In the genomic region with DNA sequence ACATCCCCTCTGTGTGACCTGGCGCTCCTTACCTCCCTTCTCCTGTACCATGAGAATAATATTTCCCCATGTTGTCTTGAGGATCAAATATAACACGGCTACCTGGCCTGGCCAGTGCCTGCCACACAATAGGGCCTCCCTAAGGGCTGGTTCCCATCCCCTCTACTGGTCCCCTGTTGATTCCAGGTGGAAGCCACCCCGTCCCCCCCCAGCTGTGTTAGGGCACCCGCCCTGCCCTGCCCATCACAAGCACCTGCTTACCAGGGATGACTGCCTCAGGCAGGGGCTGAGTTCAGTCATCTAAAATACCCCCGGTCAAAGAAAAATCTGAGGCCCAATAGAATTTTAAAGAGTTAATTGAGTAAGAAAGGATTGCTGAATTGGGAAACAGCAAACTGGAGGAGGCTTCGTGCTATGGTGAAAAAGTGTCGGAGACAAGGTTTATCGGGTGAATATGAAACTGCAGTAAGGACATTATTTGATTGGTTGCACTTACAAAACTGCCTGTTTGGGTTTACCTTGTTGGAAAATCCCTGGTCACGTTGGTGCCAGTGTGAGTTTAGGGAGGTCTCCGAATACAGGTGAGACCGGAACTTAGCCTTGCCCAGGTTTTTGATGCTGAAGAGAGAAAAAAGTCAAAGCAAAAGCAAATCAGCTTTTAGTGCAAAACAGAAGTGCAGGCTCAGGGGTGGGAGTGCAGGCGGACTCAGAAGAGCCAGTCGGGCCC, we compare ENCODE assay signal across 14 cellular contexts. TPM values are rescaled to one million over a fixed set of nuclear protein-coding genes. Genes with fewer than 3 reads are reported as not detected.
DNase-seq lines count a peak whose midpoint lies in the region; ATAC-seq and TF ChIP-seq lines count a peak whose summit lies in the region.
"Had no signal": no experiment of that assay in that cellular context is flagged by ENCODE, and none has a peak within 500 bp of the region (broad histone marks: within the 10 kb centered on the region; RNA-seq: fewer than 3 reads in every experiment).

No MANE protein-coding gene starts in this region.

- peak overlapping the region; percentile 62 for H3K4me3 Mint-ChIP-seq in T-helper 2 cell treated with Interferon-gamma antibody and Interleukin-4, amounts not matched to agents 5 μg/mL and 100 μg/mL, for 36 hours
- H3K4me3 Mint-ChIP-seq in WTC11: 0 out of 2 replicates have a peak overlapping the region, but pooled peaks have one; percentile 11

- no peak for DNase-seq in T-helper 2 cell treated with Interferon-gamma antibody and Interleukin-4, amounts not matched to agents 5 μg/mL and 100 μg/mL, for 36 hours (ENCODE audit: low spot score)
- no peak for DNase-seq in T-helper 2 cell
- no peak for DNase-seq in WTC11 (ENCODE audit: low spot score)
- DNase-seq in esophagus squamous epithelium (lab: John Stamatoyannopoulos, UW): no peak
- DNase-seq: GM23248, KG1, NCI-H446 had no signal

- no peaks in the 10 kb centered on the region for H3K9me3 ChIP-seq in esophagus squamous epithelium
- H3K9me3 ChIP-seq: A549 had no signal

- peak overlapping the region in 3 of 4 donors; percentile 41 to 55 (median 51) for H3K27ac ChIP-seq in esophagus squamous epithelium
- H3K27ac ChIP-seq in skin epidermis: peak overlapping the region in 16 of 21 experiments; percentile 6 to 70 (median 50)
- H3K27ac ChIP-seq: A549, GM23248, SK-N-MC had no signal

- peaks cover 47% of the 10 kb centered on the region for H3K4me1 Mint-ChIP-seq in T-helper 2 cell treated with Interferon-gamma antibody and Interleukin-4, amounts not matched to agents 5 μg/mL and 100 μg/mL, for 36 hours (ENCODE audit: low read depth)
- peaks cover 37% of the 10 kb centered on the region for H3K4me1 Mint-ChIP-seq in WTC11

- CTCF ChIA-PET in WTC11 (lab: Charles Lee): interaction anchor here (0.7 to 2.3 kb wide), 7 partner anchors 19 to 228 kb away, joined by 3 to 7 read pairs (median 4); partner anchors contain the start of gene APOL2

- no peak overlapping the region for H3K4me3 ChIP-seq in esophagus squamous epithelium
- no peak overlapping the region for H3K4me3 ChIP-seq in skin epidermis
- H3K4me3 ChIP-seq: A549, GM23248 had no signal

- intact Hi-C loops in esophagus squamous epithelium (cut with DNase I): no loop called here

- no peaks in the 10 kb centered on the region for H3K9me3 Mint-ChIP-seq in T-helper 2 cell treated with Interferon-gamma antibody and Interleukin-4, amounts not matched to agents 5 μg/mL and 100 μg/mL, for 36 hours
- no peaks in the 10 kb centered on the region for H3K9me3 Mint-ChIP-seq in WTC11

- no peaks in the 10 kb centered on the region for H3K27me3 ChIP-seq in esophagus squamous epithelium

- peaks cover 0 to 62% (median 5%) of the 10 kb centered on the region in 3 donors for H3K36me3 ChIP-seq in esophagus squamous epithelium

- H3K27ac Mint-ChIP-seq in T-helper 2 cell treated with Interferon-gamma antibody and Interleukin-4, amounts not matched to agents 5 μg/mL and 100 μg/mL, for 36 hours: peak overlapping the region; percentile 88
- peak overlapping the region; percentile 94 for H3K27ac Mint-ChIP-seq in WTC11

- WGBS in esophagus squamous epithelium, 2 donors: 83% methylated on average over 9 to 11 of the region's 13 CpGs

- peaks cover 51% of the 10 kb centered on the region for H3K36me3 Mint-ChIP-seq in T-helper 2 cell treated with Interferon-gamma antibody and Interleukin-4, amounts not matched to agents 5 μg/mL and 100 μg/mL, for 36 hours (ENCODE audit: low read depth)
- no peaks in the 10 kb centered on the region for H3K36me3 Mint-ChIP-seq in WTC11

- ATAC-seq in WTC11: no peak
- ATAC-seq in HG02973 (IDR thresholded peaks at IDR 0.05; ENCODE audit: unreplicated experiment): no peak
- no peak for ATAC-seq in HG03159 (IDR thresholded peaks at IDR 0.05; ENCODE audit: unreplicated experiment)
- no peak for ATAC-seq in GM18861 (IDR thresholded peaks at IDR 0.05; ENCODE audit: unreplicated experiment)
- ATAC-seq: A549 had no signal

- H3K4me1 ChIP-seq in esophagus squamous epithelium: peaks cover 29 to 59% (median 39%) of the 10 kb centered on the region in 3 donors

- TF ChIP-seq CTCF in WTC11 (IDR thresholded peaks at IDR 0.05): no peak
- TF ChIP-seq CTCF in esophagus squamous epithelium (IDR thresholded peaks at IDR 0.05): no peak

- no peaks in the 10 kb centered on the region for H3K27me3 Mint-ChIP-seq in T-helper 2 cell treated with Interferon-gamma antibody and Interleukin-4, amounts not matched to agents 5 μg/mL and 100 μg/mL, for 36 hours (ENCODE audit: low read depth)
- no peaks in the 10 kb centered on the region for H3K27me3 Mint-ChIP-seq in WTC11 (ENCODE audit: low read depth)

- TF ChIP-seq POLR2A in esophagus squamous epithelium (IDR thresholded peaks at IDR 0.05): no peak

- POLR2A ChIA-PET in WTC11 (lab: Charles Lee): interaction anchor here (2.7 kb wide), 1 partner anchor 19 kb away, joined by 9 read pairs; the partner anchor contains the start of gene APOL2

TF ChIP-seq in WTC11, 78 proteins besides CTCF, POLR2A, EP300 and RAD21:
- TF ChIP-seq, protein P1, sequence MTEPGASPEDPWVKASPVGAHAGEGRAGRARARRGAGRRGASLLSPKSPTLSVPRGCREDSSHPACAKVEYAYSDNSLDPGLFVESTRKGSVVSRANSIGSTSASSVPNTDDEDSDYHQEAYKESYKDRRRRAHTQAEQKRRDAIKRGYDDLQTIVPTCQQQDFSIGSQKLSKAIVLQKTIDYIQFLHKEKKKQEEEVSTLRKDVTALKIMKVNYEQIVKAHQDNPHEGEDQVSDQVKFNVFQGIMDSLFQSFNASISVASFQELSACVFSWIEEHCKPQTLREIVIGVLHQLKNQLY (CRISPR knock-in tag; IDR thresholded peaks at IDR 0.05): no peak
- no peak for TF ChIP-seq ZNF532 (CRISPR knock-in tag; IDR thresholded peaks at IDR 0.05; ENCODE audit: borderline replicate concordance)
- TF ChIP-seq, protein P2, sequence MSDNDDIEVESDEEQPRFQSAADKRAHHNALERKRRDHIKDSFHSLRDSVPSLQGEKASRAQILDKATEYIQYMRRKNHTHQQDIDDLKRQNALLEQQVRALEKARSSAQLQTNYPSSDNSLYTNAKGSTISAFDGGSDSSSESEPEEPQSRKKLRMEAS (CRISPR knock-in tag; IDR thresholded peaks at IDR 0.05): no peak
- no peak for TF ChIP-seq E2F4 (CRISPR knock-in tag; IDR thresholded peaks at IDR 0.05; ENCODE audit: borderline replicate concordance, low read depth)
- no peak for TF ChIP-seq CBFB (CRISPR knock-in tag; IDR thresholded peaks at IDR 0.05; ENCODE audit: low read depth)
- TF ChIP-seq TEAD4 (CRISPR knock-in tag; IDR thresholded peaks at IDR 0.05): no peak
- no peak for TF ChIP-seq ZNF138 (CRISPR knock-in tag; conservative IDR thresholded peaks at IDR 0.05)
- TF ChIP-seq, protein P3, sequence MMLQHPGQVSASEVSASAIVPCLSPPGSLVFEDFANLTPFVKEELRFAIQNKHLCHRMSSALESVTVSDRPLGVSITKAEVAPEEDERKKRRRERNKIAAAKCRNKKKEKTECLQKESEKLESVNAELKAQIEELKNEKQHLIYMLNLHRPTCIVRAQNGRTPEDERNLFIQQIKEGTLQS (CRISPR knock-in tag; conservative IDR thresholded peaks at IDR 0.05): no peak

RNA-seq across cellular contexts. Expression of gene APOL1, which starts 5.2 kb away (rescaled TPM):
- total RNA-seq in WTC11 (2021) (0.27 to 0.41 TPM (median 0.35 TPM) in 3 replicates), esophagus squamous epithelium (10 to 100 TPM in 3 of 4 donors, 1 to 10 TPM in 1; 8.4 to 49.3 (median 20.6) TPM)
- total RNA-seq: G401 had no signal

RNA-seq across cellular contexts. Expression of gene APOL2, which starts 18.8 kb away (rescaled TPM):
- total RNA-seq in WTC11 (2021): 11.2 to 12.5 TPM (median 12.4 TPM) in 3 replicates
- total RNA-seq in esophagus squamous epithelium: 10 to 100 TPM; 14.6 to 44.5 (median 23.5) TPM

RNA-seq across cellular contexts. Expression of gene APOL4, which starts 56.5 kb away (rescaled TPM):
- 0.07 to 0.31 TPM in 2 of 3 replicates, not detected in the other for total RNA-seq in WTC11 (2021)
- total RNA-seq in esophagus squamous epithelium: 10 to 100 TPM in 1 of 4 donors, 1 to 10 TPM in 2, under 1 TPM in 1; 0.45 to 10.3 (median 2.1) TPM
- total RNA-seq: G401, GM23248 had no signal
